In the genomic region with DNA sequence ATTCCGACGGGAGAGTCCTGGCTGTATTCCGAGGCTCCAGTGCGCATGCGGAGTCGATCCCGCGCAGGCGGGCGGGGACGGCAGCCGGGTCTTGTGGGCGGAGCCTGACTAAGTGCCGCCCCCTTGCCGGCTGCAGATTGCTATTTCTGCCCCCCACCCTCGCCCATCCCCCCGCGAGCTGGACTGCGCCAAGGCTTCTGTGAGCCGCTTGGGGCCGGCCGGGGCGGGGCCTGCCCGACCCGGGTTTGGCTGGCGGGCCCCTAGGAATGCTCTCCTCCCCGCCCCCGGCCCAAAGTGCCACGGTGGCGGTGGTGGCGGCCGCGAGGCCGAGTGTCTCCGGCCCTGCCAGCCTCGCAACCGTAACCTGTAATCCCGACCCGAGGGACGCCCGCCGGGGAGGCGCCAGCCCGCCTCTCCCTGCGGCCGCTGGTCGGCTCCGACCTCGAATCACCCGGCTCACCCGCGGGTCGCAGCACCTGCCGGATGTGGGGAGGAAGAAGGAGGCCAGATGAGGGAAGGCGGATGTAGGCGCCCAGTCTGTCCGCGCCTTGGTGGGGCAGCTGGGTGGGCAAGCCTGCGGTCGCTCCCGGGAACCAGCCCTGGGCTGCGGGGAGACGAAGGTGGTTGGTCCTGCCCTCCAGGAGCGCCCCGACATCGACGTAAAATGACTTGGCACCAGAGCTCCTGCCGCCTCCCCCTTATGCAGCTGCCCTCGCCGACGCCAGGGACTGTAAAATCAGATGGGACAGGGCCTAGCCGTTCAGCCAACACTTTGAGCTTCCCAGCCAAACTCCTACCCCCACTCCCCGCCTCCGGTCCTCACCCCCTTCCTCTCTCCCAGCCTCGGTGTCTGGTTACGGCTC, we compare ENCODE assay signal across 1 cellular context.
A peak's percentile ranks its signal among the peaks of the same experiment; 100 is the strongest.
TF ChIP-seq lines count a peak whose summit lies in the region.

No MANE protein-coding gene starts in this region.

TF ChIP-seq in K562, 482 proteins besides CTCF, POLR2A, EP300 and RAD21 (continued from another document and continues in another):
- TF ChIP-seq REST (CRISPR knock-in tag; IDR thresholded peaks at IDR 0.05; ENCODE audit: low read depth) (no peak), ZNF124 (CRISPR knock-in tag; IDR thresholded peaks at IDR 0.05) (no peak), GTF2A2 (tag; IDR thresholded peaks at IDR 0.05) (no peak), ZNF274 (IDR thresholded peaks at IDR 0.05; ENCODE audit: borderline replicate concordance, low read depth, low read length) (no peak), HDAC1 (IDR thresholded peaks at IDR 0.05) (0 out of 4 replicates have a peak, but pooled peaks of 1 of the 2 experiments have one; percentile 27), ZNF76 (CRISPR knock-in tag; IDR thresholded peaks at IDR 0.05; ENCODE audit: borderline replicate concordance) (no peak), FOSL1 (tag; conservative IDR thresholded peaks at IDR 0.05) (no peak), MTA3 (IDR thresholded peaks at IDR 0.05; ENCODE audit: borderline replicate concordance) (peak; percentile 72; the same call in 1 of the 2 replicates), E2F4 (CRISPR knock-in tag; IDR thresholded peaks at IDR 0.05; ENCODE audit: low read depth) (0 out of 2 replicates have a peak, but pooled peaks have one; percentile 0), STAT6 (CRISPR knock-in tag; IDR thresholded peaks at IDR 0.05) (no peak), ZSCAN32 (CRISPR knock-in tag; IDR thresholded peaks at IDR 0.05) (no peak), CHD1 (IDR thresholded peaks at IDR 0.05; ENCODE audit: low read length) (peak; percentile 50), ZC3H8 (IDR thresholded peaks at IDR 0.05) (no peak), CTBP1 (IDR thresholded peaks at IDR 0.05; ENCODE audit: borderline replicate concordance) (peak; percentile 70; the same call in 1 of the 2 replicates), SRSF7 (optimal IDR thresholded peaks at IDR 0.05; ENCODE audit: low read depth, low read length) (no peak), RUNX1 (IDR thresholded peaks at IDR 0.05; ENCODE audit: low read depth) (no peak), NR4A1 (CRISPR knock-in tag; IDR thresholded peaks at IDR 0.05) (no peak), NR4A1 (tag; IDR thresholded peaks at IDR 0.05) (no peak), ZNF830 (CRISPR knock-in tag; IDR thresholded peaks at IDR 0.05) (no peak), ZNF512 (tag; IDR thresholded peaks at IDR 0.05) (no peak), NFE2 (IDR thresholded peaks at IDR 0.05; ENCODE audit: low read depth) (no peak), RAD51 (IDR thresholded peaks at IDR 0.05; ENCODE audit: borderline replicate concordance, low read depth) (no peak), CBX5 (IDR thresholded peaks at IDR 0.05; ENCODE audit: borderline replicate concordance, low read depth) (no peak), NEUROD1 (IDR thresholded peaks at IDR 0.05; ENCODE audit: borderline replicate concordance, low read depth, low read length, partially characterized antibody) (no peak), ZNF717 (CRISPR knock-in tag; IDR thresholded peaks at IDR 0.05) (no peak), ZNF561 (CRISPR knock-in tag; conservative IDR thresholded peaks at IDR 0.05) (no peak)
- TF ChIP-seq, protein P1, sequence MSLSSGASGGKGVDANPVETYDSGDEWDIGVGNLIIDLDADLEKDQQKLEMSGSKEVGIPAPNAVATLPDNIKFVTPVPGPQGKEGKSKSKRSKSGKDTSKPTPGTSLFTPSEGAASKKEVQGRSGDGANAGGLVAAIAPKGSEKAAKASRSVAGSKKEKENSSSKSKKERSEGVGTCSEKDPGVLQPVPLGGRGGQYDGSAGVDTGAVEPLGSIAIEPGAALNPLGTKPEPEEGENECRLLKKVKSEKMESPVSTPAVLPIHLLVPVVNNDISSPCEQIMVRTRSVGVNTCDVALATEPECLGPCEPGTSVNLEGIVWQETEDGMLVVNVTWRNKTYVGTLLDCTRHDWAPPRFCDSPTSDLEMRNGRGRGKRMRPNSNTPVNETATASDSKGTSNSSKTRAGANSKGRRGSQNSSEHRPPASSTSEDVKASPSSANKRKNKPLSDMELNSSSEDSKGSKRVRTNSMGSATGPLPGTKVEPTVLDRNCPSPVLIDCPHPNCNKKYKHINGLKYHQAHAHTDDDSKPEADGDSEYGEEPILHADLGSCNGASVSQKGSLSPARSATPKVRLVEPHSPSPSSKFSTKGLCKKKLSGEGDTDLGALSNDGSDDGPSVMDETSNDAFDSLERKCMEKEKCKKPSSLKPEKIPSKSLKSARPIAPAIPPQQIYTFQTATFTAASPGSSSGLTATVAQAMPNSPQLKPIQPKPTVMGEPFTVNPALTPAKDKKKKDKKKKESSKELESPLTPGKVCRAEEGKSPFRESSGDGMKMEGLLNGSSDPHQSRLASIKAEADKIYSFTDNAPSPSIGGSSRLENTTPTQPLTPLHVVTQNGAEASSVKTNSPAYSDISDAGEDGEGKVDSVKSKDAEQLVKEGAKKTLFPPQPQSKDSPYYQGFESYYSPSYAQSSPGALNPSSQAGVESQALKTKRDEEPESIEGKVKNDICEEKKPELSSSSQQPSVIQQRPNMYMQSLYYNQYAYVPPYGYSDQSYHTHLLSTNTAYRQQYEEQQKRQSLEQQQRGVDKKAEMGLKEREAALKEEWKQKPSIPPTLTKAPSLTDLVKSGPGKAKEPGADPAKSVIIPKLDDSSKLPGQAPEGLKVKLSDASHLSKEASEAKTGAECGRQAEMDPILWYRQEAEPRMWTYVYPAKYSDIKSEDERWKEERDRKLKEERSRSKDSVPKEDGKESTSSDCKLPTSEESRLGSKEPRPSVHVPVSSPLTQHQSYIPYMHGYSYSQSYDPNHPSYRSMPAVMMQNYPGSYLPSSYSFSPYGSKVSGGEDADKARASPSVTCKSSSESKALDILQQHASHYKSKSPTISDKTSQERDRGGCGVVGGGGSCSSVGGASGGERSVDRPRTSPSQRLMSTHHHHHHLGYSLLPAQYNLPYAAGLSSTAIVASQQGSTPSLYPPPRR (CRISPR knock-in tag; IDR thresholded peaks at IDR 0.05; ENCODE audit: borderline replicate concordance) = no peak
- TF ChIP-seq, protein P2, sequence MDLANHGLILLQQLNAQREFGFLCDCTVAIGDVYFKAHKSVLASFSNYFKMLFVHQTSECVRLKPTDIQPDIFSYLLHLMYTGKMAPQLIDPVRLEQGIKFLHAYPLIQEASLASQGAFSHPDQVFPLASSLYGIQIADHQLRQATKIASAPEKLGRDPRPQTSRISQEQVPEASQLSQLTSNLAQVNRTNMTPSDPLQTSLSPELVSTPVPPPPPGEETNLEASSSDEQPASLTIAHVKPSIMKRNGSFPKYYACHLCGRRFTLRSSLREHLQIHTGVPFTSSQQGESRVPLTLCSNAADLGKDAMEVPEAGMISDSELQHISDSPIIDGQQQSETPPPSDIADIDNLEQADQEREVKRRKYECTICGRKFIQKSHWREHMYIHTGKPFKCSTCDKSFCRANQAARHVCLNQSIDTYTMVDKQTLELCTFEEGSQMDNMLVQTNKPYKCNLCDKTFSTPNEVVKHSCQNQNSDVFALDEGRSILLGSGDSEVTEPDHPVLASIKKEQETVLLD (IDR thresholded peaks at IDR 0.05) = 0 out of 2 replicates have a peak, but pooled peaks have one; percentile 27
- TF ChIP-seq, protein P3, sequence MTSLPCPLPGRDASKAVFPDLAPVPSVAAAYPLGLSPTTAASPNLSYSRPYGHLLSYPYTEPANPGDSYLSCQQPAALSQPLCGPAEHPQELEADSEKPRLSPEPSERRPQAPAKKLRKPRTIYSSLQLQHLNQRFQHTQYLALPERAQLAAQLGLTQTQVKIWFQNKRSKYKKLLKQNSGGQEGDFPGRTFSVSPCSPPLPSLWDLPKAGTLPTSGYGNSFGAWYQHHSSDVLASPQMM (CRISPR knock-in tag; IDR thresholded peaks at IDR 0.05) = no peak
- TF ChIP-seq, protein P4, sequence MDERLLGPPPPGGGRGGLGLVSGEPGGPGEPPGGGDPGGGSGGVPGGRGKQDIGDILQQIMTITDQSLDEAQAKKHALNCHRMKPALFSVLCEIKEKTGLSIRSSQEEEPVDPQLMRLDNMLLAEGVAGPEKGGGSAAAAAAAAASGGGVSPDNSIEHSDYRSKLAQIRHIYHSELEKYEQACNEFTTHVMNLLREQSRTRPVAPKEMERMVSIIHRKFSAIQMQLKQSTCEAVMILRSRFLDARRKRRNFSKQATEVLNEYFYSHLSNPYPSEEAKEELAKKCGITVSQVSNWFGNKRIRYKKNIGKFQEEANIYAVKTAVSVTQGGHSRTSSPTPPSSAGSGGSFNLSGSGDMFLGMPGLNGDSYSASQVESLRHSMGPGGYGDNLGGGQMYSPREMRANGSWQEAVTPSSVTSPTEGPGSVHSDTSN (CRISPR knock-in tag; IDR thresholded peaks at IDR 0.05; ENCODE audit: low read depth) = no peak
- TF ChIP-seq, protein P4 (tag; conservative IDR thresholded peaks at IDR 0.05; ENCODE audit: low read depth) = no peak
- TF ChIP-seq, protein P5, sequence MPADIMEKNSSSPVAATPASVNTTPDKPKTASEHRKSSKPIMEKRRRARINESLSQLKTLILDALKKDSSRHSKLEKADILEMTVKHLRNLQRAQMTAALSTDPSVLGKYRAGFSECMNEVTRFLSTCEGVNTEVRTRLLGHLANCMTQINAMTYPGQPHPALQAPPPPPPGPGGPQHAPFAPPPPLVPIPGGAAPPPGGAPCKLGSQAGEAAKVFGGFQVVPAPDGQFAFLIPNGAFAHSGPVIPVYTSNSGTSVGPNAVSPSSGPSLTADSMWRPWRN (IDR thresholded peaks at IDR 0.05; ENCODE audit: low read depth) = no peak
